22 cellular contexts compared by ENCODE assay signal in genomic region chr9:97382099-97382718, GRCh38. TPM values are rescaled to one million over a fixed set of nuclear protein-coding genes. Genes with fewer than 3 reads are reported as not detected.
DNase-seq lines count a peak whose midpoint lies in the region; ATAC-seq and TF ChIP-seq lines count a peak whose summit lies in the region.
"Had no signal": no experiment of that assay in that cellular context is flagged by ENCODE, and none has a peak within 500 bp of the region (broad histone marks: within the 10 kb centered on the region; RNA-seq: fewer than 3 reads in every experiment).

No MANE protein-coding gene starts in this region.

- H3K27me3 Mint-ChIP-seq in Calu3 (ENCODE audit: unreplicated experiment), result no peaks in the 10 kb centered on the region
- H3K27me3 Mint-ChIP-seq in nephron (ENCODE audit: low read depth), result peaks cover 12% of the 10 kb centered on the region

- BruUV-seq in Calu3 (replicated peaks; lab: Mats Ljungman, UMichigan), result no TSS peak

- H3K4me1 ChIP-seq in effector memory CD4-positive, alpha-beta T cell (ENCODE audit: control insufficient read depth, insufficient read depth, low read length, poor library complexity, severe bottlenecking), result peaks cover 3% of the 10 kb centered on the region

- H3K36me3 Mint-ChIP-seq in Calu3 (ENCODE audit: insufficient read depth, unreplicated experiment) (no peaks in the 10 kb centered on the region), nephron (ENCODE audit: low read depth) (peaks cover 20% of the 10 kb centered on the region)

- H3K27ac Mint-ChIP-seq in Calu3 (ENCODE audit: unreplicated experiment) (no peak overlapping the region), nephron (peak overlapping the region in 2 of 3 experiments; percentile 69 to 97)
- H3K27ac Mint-ChIP-seq: CD4-positive, alpha-beta T cell; naive B cell; T-helper 1 cell treated with Interleukin-12 subunit alpha and Interleukin-12 subunit beta and Interleukin-4 antibody, amounts not matched to agents 30 μg/mL and 1 μg/mL, for 36 hours had no signal

- intact Hi-C loops in Calu3 (cut with micrococcal nuclease; ENCODE audit: unreplicated experiment), result no loop called here

- peaks cover 6% of the 10 kb centered on the region for H3K27me3 ChIP-seq in effector memory CD4-positive, alpha-beta T cell (replicated peaks; ENCODE audit: control insufficient read depth, insufficient read depth, low read length, poor library complexity, severe bottlenecking)

- no peak overlapping the region for H3K4me3 ChIP-seq in effector memory CD4-positive, alpha-beta T cell (ENCODE audit: insufficient read depth, low read depth, low read length, poor library complexity, severe bottlenecking)
- H3K4me3 ChIP-seq: dorsolateral prefrontal cortex, lung, spleen had no signal

- no peak for TF ChIP-seq CTCF in Calu3 (IDR thresholded peaks at IDR 0.05; ENCODE audit: unreplicated experiment)
- no peak for TF ChIP-seq CTCF in nephron (IDR thresholded peaks at IDR 0.05; ENCODE audit: unreplicated experiment in 3 of 3)

- CTCF ChIA-PET in Calu3 (lab: Charles Lee), result interaction anchor here (0.6 to 1.4 kb wide), 2 partner anchors 17 to 342 kb away, joined by 3 read pairs; no protein-coding TSS in a partner anchor

- H3K36me3 ChIP-seq in effector memory CD4-positive, alpha-beta T cell (ENCODE audit: control insufficient read depth, insufficient read depth, low read length), result no peaks in the 10 kb centered on the region

- no peak for DNase-seq in Calu3
- DNase-seq in LoVo (ENCODE audit: low spot score), result peak; percentile 53
- DNase-seq in glomerular visceral epithelial cell (ENCODE audit: extremely low spot score), result peak; percentile 15
- no peak for DNase-seq in SW 1271 (lab: John Stamatoyannopoulos, UW)
- DNase-seq in effector memory CD4-positive, alpha-beta T cell, result no peak
- DNase-seq in SKM-1 treated with dmso at 0.1 percent for 144 hours (lab: John Stamatoyannopoulos, UW; ENCODE audit: unreplicated experiment), result no peak
- DNase-seq: activated CD4-positive, alpha-beta T cell treated with anti-CD3 and anti-CD28 coated beads, Interleukin-2, amount 50 U/mL, for 4 hours; activated gamma-delta T cell treated with Interleukin-2 at 50 U/mL for 16 hours; amygdala; CD4-positive, alpha-beta T cell; DND-41; dorsolateral prefrontal cortex; GOT3; naive B cell; NCI-H1105 treated with DMSO at 0.1 percent for 48 hours; NCI-H524; SHP77; spleen had no signal

- H3K27ac ChIP-seq in effector memory CD4-positive, alpha-beta T cell (ENCODE audit: insufficient read depth, low read length, poor library complexity, severe bottlenecking), result no peak overlapping the region
- H3K27ac ChIP-seq: dorsolateral prefrontal cortex, spleen had no signal

- H3K9me3 Mint-ChIP-seq in Calu3 (ENCODE audit: low read depth, unreplicated experiment) (no peaks in the 10 kb centered on the region), nephron (no peaks in the 10 kb centered on the region)
- H3K9me3 Mint-ChIP-seq: CD4-positive, alpha-beta T cell; T-helper 1 cell treated with Interleukin-12 subunit alpha and Interleukin-12 subunit beta and Interleukin-4 antibody, amounts not matched to agents 30 μg/mL and 1 μg/mL, for 36 hours had no signal

- no peak for ATAC-seq in HG02840 (IDR thresholded peaks at IDR 0.05; ENCODE audit: low FRiP score, unreplicated experiment)

- H3K4me1 Mint-ChIP-seq in Calu3 (ENCODE audit: low read depth, unreplicated experiment), result peaks cover 28% of the 10 kb centered on the region
- no peaks in the 10 kb centered on the region for H3K4me1 Mint-ChIP-seq in nephron

- H3K9me3 ChIP-seq in effector memory CD4-positive, alpha-beta T cell (ENCODE audit: control insufficient read depth, low read length), result no peaks in the 10 kb centered on the region
- H3K9me3 ChIP-seq: spleen had no signal

- H3K4me3 Mint-ChIP-seq in Calu3 (ENCODE audit: low read depth, unreplicated experiment) (peak overlapping the region; percentile 20), nephron (no peak overlapping the region)
- H3K4me3 Mint-ChIP-seq: CD4-positive, alpha-beta T cell; T-helper 1 cell treated with Interleukin-12 subunit alpha and Interleukin-12 subunit beta and Interleukin-4 antibody, amounts not matched to agents 30 μg/mL and 1 μg/mL, for 36 hours had no signal

RNA-seq across cellular contexts. Expression of gene TDRD7, which starts 29.7 kb away (rescaled TPM):
- total RNA-seq in Calu3 (2022), result 15.5 and 21.7 TPM in 2 replicates

Comparison
In these comparisons a context has a peak if more than half of its experiments do, and no peak if none do; other contexts are left out.
1. DNase-seq: peak in LoVo (single experiment) and glomerular visceral epithelial cell (single experiment); none in Calu3 (single experiment), SW 1271 (0 of 2), effector memory CD4-positive, alpha-beta T cell (0 of 3) and SKM-1 treated with dmso at 0.1 percent for 144 hours (single experiment).